In the genomic region with DNA sequence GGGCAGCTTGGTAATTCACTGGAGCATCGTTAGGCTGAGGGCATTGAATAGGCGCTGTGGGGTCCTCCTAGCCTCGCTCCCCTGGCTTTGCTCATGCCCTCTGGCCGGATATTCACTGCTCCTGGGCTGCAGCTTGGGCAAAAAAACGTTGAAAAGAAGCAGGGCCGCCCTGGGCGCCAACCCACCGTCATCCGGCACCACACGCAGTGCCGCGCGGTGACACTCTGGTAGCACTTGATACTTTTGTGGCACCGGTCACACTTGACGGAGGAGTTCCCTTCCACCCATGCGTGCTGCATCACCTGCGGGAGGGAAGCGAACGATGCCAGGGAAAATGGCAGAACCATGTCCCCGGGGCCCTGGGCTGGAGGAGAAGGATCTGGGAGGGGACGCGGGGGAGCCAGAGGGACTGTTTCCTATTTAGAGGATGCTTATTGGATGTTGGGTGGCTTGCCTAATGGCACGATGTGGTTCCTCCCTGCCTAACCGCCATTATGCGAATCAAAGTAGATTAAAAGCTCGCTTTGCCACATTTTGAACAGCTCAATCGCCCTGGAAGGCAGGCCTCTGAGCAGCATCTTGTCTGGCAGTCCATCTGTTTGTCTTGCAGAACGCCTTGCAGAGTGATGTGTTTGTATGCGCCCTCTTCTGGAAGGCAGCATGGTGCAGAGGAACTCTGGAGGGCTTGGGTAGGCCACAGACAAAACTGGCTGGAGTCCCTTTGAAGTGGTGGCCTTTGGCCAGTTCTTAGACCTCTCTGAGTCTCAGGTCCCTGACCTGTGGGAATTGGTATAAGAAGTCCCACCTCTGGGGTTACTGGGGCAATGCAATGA, we compare ENCODE assay signal across 9 cellular contexts.
DNase-seq lines count a peak whose midpoint lies in the region; ATAC-seq and TF ChIP-seq lines count a peak whose summit lies in the region.
"Had no signal": no experiment of that assay in that cellular context is flagged by ENCODE, and none has a peak within 500 bp of the region (broad histone marks: within the 10 kb centered on the region; RNA-seq: fewer than 3 reads in every experiment).

No MANE protein-coding gene starts in this region.

- no peak overlapping the region for H3K4me2 ChIP-seq in MM.1S (ENCODE audit: low read depth, low read length)
- no peak overlapping the region for H3K4me2 ChIP-seq in neuronal stem cell (ENCODE audit: insufficient read depth, low read length, poor library complexity, severe bottlenecking)

- no peaks in the 10 kb centered on the region for H3K4me1 ChIP-seq in MM.1S (ENCODE audit: low read length)
- H3K4me1 ChIP-seq in neuronal stem cell (ENCODE audit: control insufficient read depth in 2 of 2, insufficient read depth in 1 of 2, low read depth in 1 of 2, low read length in 2 of 2), result no peaks in the 10 kb centered on the region
- H3K4me1 ChIP-seq in gastrocnemius medialis, result no peaks in the 10 kb centered on the region

- in situ Hi-C loops in gastrocnemius medialis (cut with MboI; ENCODE audit: low sequenced_read_pairs in 4 of 4), result no loop called here

- no peak overlapping the region for H4K8ac ChIP-seq in neuronal stem cell (ENCODE audit: low read depth, low read length)

- no peak for ATAC-seq in gastrocnemius medialis

- no peaks in the 10 kb centered on the region for H3K79me2 ChIP-seq in MM.1S (ENCODE audit: low read length)

- no peak overlapping the region for H2BK12ac ChIP-seq in neuronal stem cell (ENCODE audit: low read length)

- TF ChIP-seq CTCF in GM10248 (IDR thresholded peaks at IDR 0.05; ENCODE audit: control extremely low read depth, extremely low read depth, low read depth, missing control alignments) (peak; percentile 36), MM.1S (IDR thresholded peaks at IDR 0.05; ENCODE audit: low read length) (peak; percentile 12; the same call in 1 of the 2 replicates), choroid plexus epithelial cell (conservative IDR thresholded peaks at IDR 0.05; ENCODE audit: low read depth, low read length) (peak; percentile 75), gastrocnemius medialis (IDR thresholded peaks at IDR 0.05 in 4 of 5, conservative IDR thresholded peaks at IDR 0.05 in 1 of 5) (no peak)

- WGBS in neuronal stem cell (ENCODE audit: extremely low coverage in 2 of 2, insufficient read length in 2 of 2, insufficient replicate concordance in 1 of 2), 2 donors, result no CpG with 5 or more reads among the region's 29 CpGs

- H4K91ac ChIP-seq in neuronal stem cell (ENCODE audit: low read depth, low read length, poor library complexity), result peak overlapping the region; percentile 77

- H2BK120ac ChIP-seq in neuronal stem cell (ENCODE audit: low read depth, low read length), result no peak overlapping the region

- no peak overlapping the region for H3K27ac ChIP-seq in MM.1S (ENCODE audit: low read length)
- no peak overlapping the region for H3K27ac ChIP-seq in neuronal stem cell (replicated peaks; ENCODE audit: low read length)
- no peak overlapping the region for H3K27ac ChIP-seq in gastrocnemius medialis

- H3K9me3 ChIP-seq in MM.1S (replicated peaks; ENCODE audit: insufficient read depth, low read length) (no peaks in the 10 kb centered on the region), neuronal stem cell (replicated peaks in 1 of 2; ENCODE audit: control insufficient read depth in 2 of 2, insufficient read depth in 1 of 2, low read depth in 1 of 2, low read length in 2 of 2) (no peaks in the 10 kb centered on the region), gastrocnemius medialis (no peaks in the 10 kb centered on the region)

- H3K9ac ChIP-seq in MM.1S (ENCODE audit: low read length) (no peak overlapping the region), neuronal stem cell (ENCODE audit: low read depth, low read length, poor library complexity) (no peak overlapping the region)

- no peaks in the 10 kb centered on the region for H3K36me3 ChIP-seq in MM.1S (replicated peaks; ENCODE audit: insufficient read depth, low read length)
- H3K36me3 ChIP-seq in neuronal stem cell (replicated peaks in 1 of 2; ENCODE audit: control insufficient read depth in 2 of 2, insufficient read depth in 2 of 2, low read length in 2 of 2), result no peaks in the 10 kb centered on the region
- H3K36me3 ChIP-seq in gastrocnemius medialis, result no peaks in the 10 kb centered on the region

- TF ChIP-seq POLR2A in gastrocnemius medialis (IDR thresholded peaks at IDR 0.05), result no peak

- H3K27me3 ChIP-seq in MM.1S (replicated peaks; ENCODE audit: insufficient read depth, low read length) (no peaks in the 10 kb centered on the region), neuronal stem cell (ENCODE audit: control insufficient read depth in 3 of 3, insufficient read depth in 3 of 3, low read depth in 1 of 3, low read length in 3 of 3) (peaks cover 0 to 21% (median 0%) of the 10 kb centered on the region in 3 experiments), gastrocnemius medialis (no peaks in the 10 kb centered on the region)

- intact Hi-C loops in gastrocnemius medialis (cut with DNase I; ENCODE audit: low total_unique reads), result no loop called here

- H4K20me1 ChIP-seq in MM.1S (ENCODE audit: insufficient read depth, low read length), result no peaks in the 10 kb centered on the region

- POLR2A ChIA-PET in GM10248 (lab: Yijun Ruan, JAX), result no interaction called here

- H2AFZ ChIP-seq in MM.1S (ENCODE audit: low read length) (no peak overlapping the region), neuronal stem cell (ENCODE audit: low read length) (no peak overlapping the region)

- no peak overlapping the region for H3K4me3 ChIP-seq in MM.1S (ENCODE audit: low read length)
- H3K4me3 ChIP-seq in choroid plexus epithelial cell (ENCODE audit: low read depth, low read length), result no peak overlapping the region
- no peak overlapping the region for H3K4me3 ChIP-seq in neuronal stem cell (ENCODE audit: low read length in 2 of 2)
- no peak overlapping the region for H3K4me3 ChIP-seq in gastrocnemius medialis

- DNase-seq in GM10248 (ENCODE audit: extremely low spot score), result no peak
- no peak for DNase-seq in MM.1S
- DNase-seq in choroid plexus epithelial cell (ENCODE audit: low read depth), result peak; percentile 76
- no peak for DNase-seq in neuronal stem cell (ENCODE audit: low spot score)
- DNase-seq in AG08396 (ENCODE audit: low spot score), result no peak
- no peak for DNase-seq in gastrocnemius medialis
- no peak for DNase-seq in RKO (ENCODE audit: low spot score)
- no peak for DNase-seq in OCI-M2 (lab: John Stamatoyannopoulos, UW; ENCODE audit: unreplicated experiment)
- DNase-seq: posterior cingulate gyrus had no signal

- H3K14ac ChIP-seq in neuronal stem cell (ENCODE audit: low read length), result no peak overlapping the region

- no peak overlapping the region for H3K18ac ChIP-seq in neuronal stem cell (ENCODE audit: low read length)

- peak overlapping the region; percentile 44 for H2BK5ac ChIP-seq in neuronal stem cell (ENCODE audit: low read length)

- peak overlapping the region; percentile 78 for H2AK5ac ChIP-seq in neuronal stem cell (ENCODE audit: low read depth, low read length)

- H3F3A ChIP-seq in MM.1S (ENCODE audit: insufficient read depth, low read length), result no peaks in the 10 kb centered on the region

- H3K79me1 ChIP-seq in neuronal stem cell (ENCODE audit: low read depth, low read length), result no peaks in the 10 kb centered on the region

- peak overlapping the region; percentile 51 for H2BK15ac ChIP-seq in neuronal stem cell (ENCODE audit: low read length)

- H3K9me2 ChIP-seq in MM.1S (replicated peaks; ENCODE audit: insufficient read depth, low read length), result no peaks in the 10 kb centered on the region

- CTCF ChIA-PET in GM10248 (lab: Yijun Ruan, JAX), result interaction anchor here (1.0 to 2.2 kb wide), 4 partner anchors 9 to 348 kb away, joined by 3 to 10 read pairs (median 4); no protein-coding TSS in a partner anchor

- peak overlapping the region; percentile 25 for H3K23ac ChIP-seq in neuronal stem cell (ENCODE audit: low read depth, low read length, poor library complexity)

- no peak overlapping the region for H3K4ac ChIP-seq in neuronal stem cell (ENCODE audit: low read length)

Comparison
In these comparisons a context has a peak if more than half of its experiments do, and no peak if none do; other contexts are left out.
1. CTCF ChIP-seq: peak in GM10248 (single experiment), MM.1S (single experiment) and choroid plexus epithelial cell (single experiment); none in gastrocnemius medialis (0 of 5).